ENCODE assay signal across 10 cellular contexts in genomic region chr20:58017237-58017969, GRCh38.
A peak's percentile ranks its signal among the peaks of the same experiment; 100 is the strongest.
DNase-seq lines count a peak whose midpoint lies in the region; ATAC-seq, FAIRE-seq and TF ChIP-seq lines count a peak whose summit lies in the region.
"Had no signal": no experiment of that assay in that cellular context is flagged by ENCODE, and none has a peak within 500 bp of the region (broad histone marks: within the 10 kb centered on the region; RNA-seq: fewer than 3 reads in every experiment).

No MANE protein-coding gene starts in this region.

- H3K4me3 Mint-ChIP-seq in activated CD4-positive, alpha-beta T cell treated with anti-CD3 and anti-CD28 coated beads, Interleukin-2, amount 10 ng/mL, durations not matched to agents 24 days and 14 days = no peak overlapping the region

- H3K4me1 ChIP-seq in right cardiac atrium (ENCODE audit: control insufficient read depth, insufficient read depth, low read length) = peaks cover 9% of the 10 kb centered on the region

- H3K36me3 Mint-ChIP-seq in activated CD4-positive, alpha-beta T cell treated with anti-CD3 and anti-CD28 coated beads, Interleukin-2, amount 10 ng/mL, durations not matched to agents 24 days and 14 days (ENCODE audit: low read depth) = no peaks in the 10 kb centered on the region

- no peaks in the 10 kb centered on the region for H3K27me3 ChIP-seq in right cardiac atrium (ENCODE audit: control insufficient read depth, insufficient read depth)

- H3K27me3 Mint-ChIP-seq in activated CD4-positive, alpha-beta T cell treated with anti-CD3 and anti-CD28 coated beads, Interleukin-2, amount 10 ng/mL, durations not matched to agents 24 days and 14 days = peaks cover 4% of the 10 kb centered on the region

- intact Hi-C loops in right cardiac atrium (cut with DNase I) = no loop called here
- intact Hi-C loops in activated CD4-positive, alpha-beta T cell treated with anti-CD3 and anti-CD28 coated beads, Interleukin-2, amount 10 ng/mL, durations not matched to agents 24 days and 14 days (cut with micrococcal nuclease) = no loop called here

- DNase-seq in H54 (ENCODE audit: insufficient read length, low spot score) (peak; percentile 75), UCSD-AML1 (lab: John Stamatoyannopoulos, UW; ENCODE audit: unreplicated experiment) (peak; percentile 22), right cardiac atrium (peak in 1 of 3 donors; percentile 65), NCI-H1436 treated with DMSO at 0.1 percent for 48 hours (lab: John Stamatoyannopoulos, UW) (no peak), NCI-H2029 treated with DMSO at 0.1 percent for 48 hours (lab: John Stamatoyannopoulos, UW) (no peak)
- no peak for DNase-seq in activated CD4-positive, alpha-beta T cell treated with anti-CD3 and anti-CD28 coated beads, Interleukin-2, amount 10 ng/mL, durations not matched to agents 24 days and 14 days
- no peak for DNase-seq in activated CD4-positive, alpha-beta T cell treated with anti-CD3 and anti-CD28 coated beads, Interleukin-2, amount 50 U/mL, for 48 hours
- DNase-seq: activated T-cell treated with anti-CD3 and anti-CD28 coated beads for 4 hours had no signal

- peaks cover 8% of the 10 kb centered on the region for H3K4me1 Mint-ChIP-seq in activated CD4-positive, alpha-beta T cell treated with anti-CD3 and anti-CD28 coated beads, Interleukin-2, amount 10 ng/mL, durations not matched to agents 24 days and 14 days

- FAIRE-seq in H54 (lab: Jason Lieb, UNC) = no peak
- FAIRE-seq: GM12891 had no signal

- H3K9me3 Mint-ChIP-seq in activated CD4-positive, alpha-beta T cell treated with anti-CD3 and anti-CD28 coated beads, Interleukin-2, amount 10 ng/mL, durations not matched to agents 24 days and 14 days = no peaks in the 10 kb centered on the region

- WGBS in right cardiac atrium = 71% methylated on average over 20 of the region's 20 CpGs

- H3K4me3 ChIP-seq in right cardiac atrium (ENCODE audit: low read length) = no peak overlapping the region
- no peak overlapping the region for H3K4me3 ChIP-seq in skin epidermis

- peak; percentile 34 to 44 for ATAC-seq in right cardiac atrium

- H3K27ac Mint-ChIP-seq in activated CD4-positive, alpha-beta T cell treated with anti-CD3 and anti-CD28 coated beads, Interleukin-2, amount 10 ng/mL, durations not matched to agents 24 days and 14 days = no peak overlapping the region

- H3K9me3 ChIP-seq in right cardiac atrium (ENCODE audit: control insufficient read depth, low read length) = no peaks in the 10 kb centered on the region

- H3K27ac ChIP-seq in right cardiac atrium (ENCODE audit: low read length) (no peak overlapping the region), skin epidermis (peak overlapping the region in 13 of 21 experiments; percentile 34 to 81 (median 64))

- TF ChIP-seq POLR2A in H54 (IDR thresholded peaks at IDR 0.05; ENCODE audit: low read depth, low read length) = no peak; the same call in 1 of the 2 replicates

Comparison
In these comparisons a context has a peak if more than half of its experiments do, and no peak if none do; other contexts are left out.
1. DNase-seq: peak in H54 (single experiment) and UCSD-AML1 (single experiment); none in activated CD4-positive, alpha-beta T cell treated with anti-CD3 and anti-CD28 coated beads, Interleukin-2, amount 10 ng/mL, durations not matched to agents 24 days and 14 days (single experiment), NCI-H1436 treated with DMSO at 0.1 percent for 48 hours (single experiment), activated CD4-positive, alpha-beta T cell treated with anti-CD3 and anti-CD28 coated beads, Interleukin-2, amount 50 U/mL, for 48 hours (0 of 2) and NCI-H2029 treated with DMSO at 0.1 percent for 48 hours (single experiment).